26 cellular contexts compared by ENCODE assay signal in genomic region chr5:25744908-25745307, GRCh38.
"Had no signal": no experiment of that assay in that cellular context is flagged by ENCODE, and none has a peak within 500 bp of the region (broad histone marks: within the 10 kb centered on the region; RNA-seq: fewer than 3 reads in every experiment).

No MANE protein-coding gene starts in this region.

- ATAC-seq: activated CD8-positive, alpha-beta T cell treated with anti-CD3 and anti-CD28 coated beads for 36 hours; activated naive CD4-positive, alpha-beta T cell treated with anti-CD3 and anti-CD28 coated beads, Interleukin-2, amount 50 U/mL, for 72 hours; gastrocnemius medialis; natural killer cell; sciatic nerve; stimulated activated naive CD8-positive, alpha-beta T cell treated with anti-CD3 and anti-CD28 coated beads, Interleukin-15, Interleukin-2, amounts not matched to agents 100 U/mL and 50 U/mL, for 24 hours; T-helper 17 cell had no signal

- H3K36me3 Mint-ChIP-seq: memory B cell, natural killer cell had no signal

- H3K27me3 ChIP-seq: gastrocnemius medialis, neutrophil, ovary had no signal

- H3K27ac ChIP-seq: gastrocnemius medialis, neutrophil, ovary, prostate gland, skin epidermis, thoracic aorta had no signal

- H3K36me3 ChIP-seq: gastrocnemius medialis, neutrophil, ovary, prostate gland, thoracic aorta had no signal

- H3K4me3 Mint-ChIP-seq: activated CD8-positive, alpha-beta T cell treated with anti-CD3 and anti-CD28 coated beads for 36 hours; central memory CD8-positive, alpha-beta T cell; dendritic cell treated with granulocyte-macrophage colony-stimulating factor and Interleukin-4, amounts not matched to agents 40 ng/mL and 50 ng/mL, for 4 days; immature natural killer cell; memory B cell; natural killer cell; T-helper 17 cell had no signal

- DNase-seq: activated CD4-positive, alpha-beta T cell treated with anti-CD3 and anti-CD28 coated beads for 1 hour; activated CD4-positive, alpha-beta T cell treated with anti-CD3 and anti-CD28 coated beads, Interleukin-2, amount 50 U/mL, for 1 hour; activated CD8-positive, alpha-beta T cell treated with anti-CD3 and anti-CD28 coated beads for 36 hours; activated naive CD4-positive, alpha-beta T cell; activated T-cell treated with anti-CD3 and anti-CD28 coated beads, Interleukin-2, amount 50 U/mL, for 48 hours; anterior cingulate cortex; gastrocnemius medialis; glutamatergic neuron; immature natural killer cell; natural killer cell; ovary; retina; stimulated activated CD4-positive, alpha-beta T cell treated with anti-CD3 and anti-CD28 coated beads, Interleukin-12 subunit alpha, Interleukin-12 subunit beta, amount 100 ng/mL, for 4 hours; stimulated activated CD4-positive, alpha-beta T cell treated with anti-CD3 and anti-CD28 coated beads, Interleukin-4, amount 100 ng/mL, for 1 hour; stimulated activated naive CD8-positive, alpha-beta T cell treated with anti-CD3 and anti-CD28 coated beads, Interleukin-15, Interleukin-2, amounts not matched to agents 100 U/mL and 50 U/mL, for 24 hours; T-helper 17 cell; trophoblast cell had no signal

- H3K4me1 Mint-ChIP-seq: central memory CD8-positive, alpha-beta T cell; immature natural killer cell; memory B cell; natural killer cell; T-helper 17 cell had no signal

- H3K9me3 ChIP-seq: gastrocnemius medialis, neutrophil, ovary, prostate gland, thoracic aorta had no signal

- H3K27me3 Mint-ChIP-seq: activated CD8-positive, alpha-beta T cell treated with anti-CD3 and anti-CD28 coated beads for 36 hours; central memory CD8-positive, alpha-beta T cell; dendritic cell treated with granulocyte-macrophage colony-stimulating factor and Interleukin-4, amounts not matched to agents 40 ng/mL and 50 ng/mL, for 4 days; memory B cell; T-helper 17 cell had no signal

- H3K27ac Mint-ChIP-seq: activated CD8-positive, alpha-beta T cell treated with anti-CD3 and anti-CD28 coated beads for 36 hours; activated naive CD4-positive, alpha-beta T cell treated with anti-CD3 and anti-CD28 coated beads, Interleukin-2, amount 50 U/mL, for 72 hours; dendritic cell treated with granulocyte-macrophage colony-stimulating factor and Interleukin-4, amounts not matched to agents 40 ng/mL and 50 ng/mL, for 4 days; immature natural killer cell; memory B cell; natural killer cell; T-helper 17 cell had no signal

- H3K4me3 ChIP-seq: gastrocnemius medialis, ovary, prostate gland, skin epidermis, thoracic aorta had no signal

- H3K4me1 ChIP-seq: gastrocnemius medialis, prostate gland had no signal
